Comparison of ENCODE assay signal across 22 cellular contexts in the genomic region with DNA sequence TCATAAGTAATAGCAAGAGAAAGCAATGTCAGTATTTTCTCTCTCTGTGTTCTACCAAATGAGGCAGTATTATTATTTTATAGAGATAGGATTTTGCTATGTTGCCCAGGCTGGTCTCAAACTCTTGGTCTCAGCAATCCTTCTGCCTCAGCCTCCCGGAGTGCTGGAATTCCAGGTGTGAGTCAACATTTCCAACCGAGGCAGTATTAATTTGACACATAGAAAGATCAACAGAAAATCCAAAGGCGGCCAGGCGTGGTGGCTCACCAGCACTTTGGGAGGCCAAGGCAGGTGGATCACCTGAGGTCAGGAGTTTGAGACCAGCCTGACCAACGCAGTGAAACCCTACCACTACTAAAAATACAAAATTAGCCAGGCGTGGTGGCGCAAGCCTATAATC.
"Had no signal": no experiment of that assay in that cellular context is flagged by ENCODE, and none has a peak within 500 bp of the region (broad histone marks: within the 10 kb centered on the region; RNA-seq: fewer than 3 reads in every experiment).

No MANE protein-coding gene starts in this region.

- H2AFZ ChIP-seq: neural progenitor cell had no signal

- H3K27me3 ChIP-seq: neural progenitor cell, sigmoid colon, vagina had no signal

- H3K27me3 Mint-ChIP-seq: activated naive CD8-positive, alpha-beta T cell; naive thymus-derived CD8-positive, alpha-beta T cell; stimulated activated naive B cell treated with anti-CD40 and anti-IgM and Interleukin-4, amounts not matched to agents 10 μg/mL and 1 μg/mL and 100 μg/mL, for 72 hours; type B pancreatic cell had no signal

- H3K4me3 ChIP-seq: coronary artery, left ventricle myocardium inferior, neural progenitor cell, sigmoid colon, vagina had no signal

- H3K9me3 Mint-ChIP-seq: activated T-cell treated with anti-CD3 and anti-CD28 coated beads, Interleukin-2, amount 50 U/mL, for 4 hours; activated T-helper 2 cell treated with anti-CD3 and anti-CD28 coated beads, Interferon-gamma antibody, Interleukin-2, Interleukin-4, amounts not matched to agents 10 μg/mL and 5 μg/mL and 100 μg/mL, durations not matched to agents 14 hours and 24 hours and 36 hours; endodermal cell; naive thymus-derived CD8-positive, alpha-beta T cell; neural progenitor cell; stimulated activated naive B cell treated with anti-CD40 and anti-IgM and Interleukin-4, amounts not matched to agents 10 μg/mL and 1 μg/mL and 100 μg/mL, for 72 hours had no signal

- ATAC-seq: activated T-cell treated with anti-CD3 and anti-CD28 coated beads, Interleukin-2, amount 50 U/mL, for 4 hours; naive thymus-derived CD8-positive, alpha-beta T cell; stimulated activated naive B cell treated with anti-CD40 and anti-IgM and Interleukin-4, amounts not matched to agents 10 μg/mL and 1 μg/mL and 100 μg/mL, for 72 hours had no signal

- H3K4me1 ChIP-seq: neural progenitor cell had no signal

- DNase-seq: activated CD4-positive, alpha-beta T cell treated with anti-CD3 and anti-CD28 coated beads for 1 hour; activated CD8-positive, alpha-beta memory T cell treated with anti-CD3 and anti-CD28 coated beads for 24 hours; activated CD8-positive, alpha-beta memory T cell treated with anti-CD3 and anti-CD28 coated beads, Interleukin-2, amount 50 U/mL, for 4 hours; activated naive CD4-positive, alpha-beta T cell; activated T-cell treated with anti-CD3 and anti-CD28 coated beads, Interleukin-2, amount 50 U/mL, for 4 hours; cerebellar nuclear complex; endodermal cell; left ventricle myocardium inferior; naive thymus-derived CD8-positive, alpha-beta T cell; retina; sigmoid colon; stimulated activated CD4-positive, alpha-beta T cell treated with anti-CD3 and anti-CD28 coated beads, Interleukin-2, amount 100 ng/mL, for 48 hours; stimulated activated CD8-positive, alpha-beta memory T cell treated with anti-CD3 and anti-CD28 coated beads, Interleukin-4, amount 100 ng/mL, for 48 hours; stimulated activated naive B cell treated with anti-CD40 and anti-IgM and Interleukin-4, amounts not matched to agents 10 μg/mL and 1 μg/mL and 100 μg/mL, for 72 hours had no signal

- H3K36me3 ChIP-seq: left ventricle myocardium inferior, neural progenitor cell, sigmoid colon, vagina had no signal

- H3K4me1 Mint-ChIP-seq: mesothelial cell of epicardium, neural progenitor cell had no signal

- H3K4me3 Mint-ChIP-seq: activated naive CD8-positive, alpha-beta T cell; activated T-cell treated with anti-CD3 and anti-CD28 coated beads, Interleukin-2, amount 50 U/mL, for 4 hours; endodermal cell; mesothelial cell of epicardium; naive thymus-derived CD8-positive, alpha-beta T cell; neural progenitor cell; stimulated activated naive B cell treated with anti-CD40 and anti-IgM and Interleukin-4, amounts not matched to agents 10 μg/mL and 1 μg/mL and 100 μg/mL, for 72 hours; type B pancreatic cell had no signal

- H3K9ac ChIP-seq: neural progenitor cell had no signal

- H3K4me2 ChIP-seq: neural progenitor cell had no signal

- H3K36me3 Mint-ChIP-seq: mesothelial cell of epicardium; naive thymus-derived CD8-positive, alpha-beta T cell; neural progenitor cell had no signal

- H3K9me3 ChIP-seq: left ventricle myocardium inferior, sigmoid colon, vagina had no signal

- FAIRE-seq: TTC549 had no signal

- H3K27ac ChIP-seq: coronary artery, left ventricle myocardium inferior, neural progenitor cell, sigmoid colon, vagina had no signal

- H3K27ac Mint-ChIP-seq: activated naive CD8-positive, alpha-beta T cell; activated T-helper 2 cell treated with anti-CD3 and anti-CD28 coated beads, Interferon-gamma antibody, Interleukin-2, Interleukin-4, amounts not matched to agents 10 μg/mL and 5 μg/mL and 100 μg/mL, durations not matched to agents 14 hours and 24 hours and 36 hours; endodermal cell; neural progenitor cell; stimulated activated naive B cell treated with anti-CD40 and anti-IgM and Interleukin-4, amounts not matched to agents 10 μg/mL and 1 μg/mL and 100 μg/mL, for 72 hours; type B pancreatic cell had no signal
